In genomic region chr17:63817736-63818385, GRCh38 we compare ENCODE assay signal across 17 cellular contexts. TPM values are rescaled to one million over a fixed set of nuclear protein-coding genes. Genes with fewer than 3 reads are reported as not detected.
A peak's percentile ranks its signal among the peaks of the same experiment; 100 is the strongest.
DNase-seq lines count a peak whose midpoint lies in the region; ATAC-seq, FAIRE-seq and TF ChIP-seq lines count a peak whose summit lies in the region.
"Had no signal": no experiment of that assay in that cellular context is flagged by ENCODE, and none has a peak within 500 bp of the region (broad histone marks: within the 10 kb centered on the region; RNA-seq: fewer than 3 reads in every experiment).

No MANE protein-coding gene starts in this region.

- H3K36me3 Mint-ChIP-seq in CD4-positive, alpha-beta memory T cell, result peaks cover 53 to 94% of the 10 kb centered on the region in 2 donors

- TF ChIP-seq EP300 in H1 (IDR thresholded peaks at IDR 0.05; ENCODE audit: borderline replicate concordance in 1 of 2, low read depth in 2 of 2, low read length in 2 of 2), result no peak

- H4K8ac ChIP-seq in H1 (ENCODE audit: extremely low read depth, insufficient read depth, low read length), result no peak overlapping the region

- H3K27ac ChIP-seq in A673 (ENCODE audit: low read depth, low read length, poor library complexity, severe bottlenecking), result no peak overlapping the region
- no peak overlapping the region for H3K27ac ChIP-seq in CD4-positive, alpha-beta memory T cell (ENCODE audit: low read depth, low read length)
- no peak overlapping the region for H3K27ac ChIP-seq in H1 (ENCODE audit: low read depth, low read length)
- H3K27ac ChIP-seq in upper lobe of right lung, result no peak overlapping the region
- H3K27ac ChIP-seq: parathyroid adenoma, suprapubic skin had no signal

- no peaks in the 10 kb centered on the region for H3K79me2 ChIP-seq in H1 (ENCODE audit: control insufficient read depth in 1 of 2, insufficient read depth in 2 of 2, low read length in 2 of 2)
- H3K79me2 ChIP-seq: parathyroid adenoma had no signal

- H2AK5ac ChIP-seq in H1 (ENCODE audit: low read depth, low read length), result no peak overlapping the region

- H3K56ac ChIP-seq in H1 (replicated peaks; ENCODE audit: insufficient read length, low read depth, low read length), result no peak overlapping the region

- H3K9me3 ChIP-seq in A673 (ENCODE audit: low read depth, low read length, poor library complexity, severe bottlenecking) (no peaks in the 10 kb centered on the region), H1 (ENCODE audit: insufficient read depth in 2 of 2, low read depth in 1 of 2, low read length in 1 of 2) (no peaks in the 10 kb centered on the region), upper lobe of right lung (no peaks in the 10 kb centered on the region)
- no peaks in the 10 kb centered on the region for H3K9me3 ChIP-seq in CD4-positive, alpha-beta memory T cell (ENCODE audit: control insufficient read depth in 1 of 2, low read length in 2 of 2)
- H3K9me3 ChIP-seq: suprapubic skin had no signal

- H3K27me3 ChIP-seq in A673 (replicated peaks; ENCODE audit: insufficient read depth, low read depth, low read length, poor library complexity) (no peaks in the 10 kb centered on the region), H1 (replicated peaks in 1 of 4; ENCODE audit: control insufficient read depth in 3 of 4, extremely low read depth in 1 of 4, insufficient read depth in 3 of 4, low read length in 3 of 4) (no peaks in the 10 kb centered on the region), upper lobe of right lung (no peaks in the 10 kb centered on the region)
- H3K27me3 ChIP-seq in CD4-positive, alpha-beta memory T cell (ENCODE audit: insufficient read depth, low read length), result no peaks in the 10 kb centered on the region
- H3K27me3 ChIP-seq: suprapubic skin had no signal

- no peak overlapping the region for H2BK15ac ChIP-seq in H1 (ENCODE audit: low read length)

- H2AFZ ChIP-seq in H1 (ENCODE audit: low read length), result no peak overlapping the region
- H2AFZ ChIP-seq: parathyroid adenoma had no signal

- 90% methylated on average over 27 of the region's 27 CpGs; no CpG with 5 or more reads in 1 of the 2 experiments for WGBS in H1 (ENCODE audit: extremely low coverage in 1 of 2, insufficient coverage in 1 of 2, insufficient read length in 1 of 2, insufficient replicate concordance in 2 of 2, low coverage in 1 of 2, low lambda C conversion rate in 2 of 2, missing lambda C conversion rate in 1 of 2), 2 experiments

- H3K23ac ChIP-seq in H1 (ENCODE audit: insufficient read length), result no peak overlapping the region

- H3K36me3 ChIP-seq in A673 (ENCODE audit: insufficient read depth, low read length, poor library complexity, severe bottlenecking) (peaks cover 98% of the 10 kb centered on the region), H1 (ENCODE audit: control insufficient read depth in 2 of 4, insufficient read depth in 4 of 4, low read length in 3 of 4) (peaks cover 62 to 97% (median 94%) of the 10 kb centered on the region in 4 experiments), upper lobe of right lung (peaks cover 99% of the 10 kb centered on the region)
- peaks cover 93% of the 10 kb centered on the region for H3K36me3 ChIP-seq in CD4-positive, alpha-beta memory T cell (ENCODE audit: insufficient read depth, low read length)

- BruUV-seq in A673 (replicated peaks; lab: Mats Ljungman, UMichigan), result TSS peak; percentile 68

- peak overlapping the region in 4 of 7 donors; percentile 15 to 88 (median 62) for H3K27ac Mint-ChIP-seq in CD4-positive, alpha-beta memory T cell

- no peak for TF ChIP-seq RAD21 in H1 (IDR thresholded peaks at IDR 0.05 in 1 of 2, conservative IDR thresholded peaks at IDR 0.05 in 1 of 2; ENCODE audit: low read depth in 2 of 2, low read length in 2 of 2)

- ATAC-seq in upper lobe of right lung (no peak), HG03196 (IDR thresholded peaks at IDR 0.05; ENCODE audit: unreplicated experiment) (no peak), HG02642 (IDR thresholded peaks at IDR 0.05; ENCODE audit: poor library complexity, unreplicated experiment) (no peak)

- no peak overlapping the region for H4K5ac ChIP-seq in H1 (ENCODE audit: insufficient read length, low read depth, low read length)

- intact Hi-C loops in A673 (cut with micrococcal nuclease; ENCODE audit: unreplicated experiment), result loop anchor here (5.0 kb wide), 1 partner anchor 36 kb away; no protein-coding TSS in a partner anchor
- intact Hi-C loops in CD4-positive, alpha-beta memory T cell (cut with micrococcal nuclease), result no loop called here
- intact Hi-C loops in upper lobe of right lung (cut with DNase I), result no loop called here

- H3K9ac ChIP-seq in H1 (replicated peaks in 1 of 4; ENCODE audit: extremely low read depth in 1 of 4, low read depth in 3 of 4, low read length in 3 of 4), result peak overlapping the region in 1 of 4 experiments; percentile 13; a peak in 1 of 7 replicates
- H3K9ac ChIP-seq: parathyroid adenoma had no signal

- no peaks in the 10 kb centered on the region for H3K4me1 ChIP-seq in A673 (ENCODE audit: insufficient read depth, low read length, poor library complexity, severe bottlenecking)
- peaks cover 9% of the 10 kb centered on the region for H3K4me1 ChIP-seq in CD4-positive, alpha-beta memory T cell (ENCODE audit: insufficient read depth, low read length)
- H3K4me1 ChIP-seq in H1 (replicated peaks in 1 of 4; ENCODE audit: control insufficient read depth in 3 of 4, insufficient read depth in 4 of 4, low read length in 3 of 4), result no peaks in the 10 kb centered on the region
- no peaks in the 10 kb centered on the region for H3K4me1 ChIP-seq in upper lobe of right lung
- H3K4me1 ChIP-seq: parathyroid adenoma, suprapubic skin had no signal

- H4K91ac ChIP-seq in H1 (replicated peaks; ENCODE audit: insufficient read length, low read length), result no peak overlapping the region

- H3K14ac ChIP-seq in H1 (ENCODE audit: insufficient read length), result no peak overlapping the region

- CTCF ChIA-PET in A673 (lab: Charles Lee), result no interaction called here
- CTCF ChIA-PET in CD4-positive, alpha-beta memory T cell (lab: Charles Lee; ENCODE audit: partially characterized antibody), result interaction anchor here (0.8 to 1.9 kb wide), 3 partner anchors 10 to 31 kb away, joined by 3 to 7 read pairs (median 5); no protein-coding TSS in a partner anchor
- CTCF ChIA-PET in H1 (lab: Charles Lee; ENCODE audit: partially characterized antibody), result interaction anchor here (0.7 to 2.0 kb wide), 5 partner anchors 10 to 32 kb away, joined by 3 to 10 read pairs (median 3); no protein-coding TSS in a partner anchor

- no peak overlapping the region for H2BK5ac ChIP-seq in H1 (ENCODE audit: low read depth, low read length)

- H3K4me1 Mint-ChIP-seq in CD4-positive, alpha-beta memory T cell, result peaks cover 9 to 15% (median 12%) of the 10 kb centered on the region in 4 donors

- no peak overlapping the region for H3K4ac ChIP-seq in H1 (replicated peaks; ENCODE audit: insufficient read length, low read depth, low read length)

- H3K27me3 Mint-ChIP-seq in CD4-positive, alpha-beta memory T cell, result no peaks in the 10 kb centered on the region

- no peaks in the 10 kb centered on the region; the same call in none of the 2 replicates for H3K79me1 ChIP-seq in H1 (ENCODE audit: low read depth, low read length)

- FAIRE-seq in H1 (lab: Jason Lieb, UNC), result no peak

- no peak overlapping the region for H3K18ac ChIP-seq in H1 (ENCODE audit: extremely low read depth, low read length)

- no peak overlapping the region for H3K4me3 ChIP-seq in A673 (ENCODE audit: low read depth, low read length, poor library complexity, severe bottlenecking)
- no peak overlapping the region for H3K4me3 ChIP-seq in CD4-positive, alpha-beta memory T cell (ENCODE audit: low read length in 2 of 2)
- no peak overlapping the region for H3K4me3 ChIP-seq in H1 (ENCODE audit: extremely low read depth in 1 of 4, insufficient read depth in 2 of 4, low read depth in 3 of 4, low read length in 4 of 4)
- no peak overlapping the region for H3K4me3 ChIP-seq in upper lobe of right lung
- H3K4me3 ChIP-seq: suprapubic skin had no signal

- no peak for TF ChIP-seq POLR2A in H1 (IDR thresholded peaks at IDR 0.05; ENCODE audit: control extremely low read depth in 1 of 2, low read depth in 2 of 2, low read length in 2 of 2)

- no peak overlapping the region for H2BK12ac ChIP-seq in H1 (ENCODE audit: low read depth, low read length)

- H2BK20ac ChIP-seq in H1 (ENCODE audit: low read length), result no peak overlapping the region

- peaks cover 9 to 32% of the 10 kb centered on the region in 2 experiments for H4K20me1 ChIP-seq in H1 (replicated peaks in 1 of 2; ENCODE audit: control insufficient read depth in 1 of 2, insufficient read depth in 2 of 2, low read length in 2 of 2)

- no peaks in the 10 kb centered on the region for H3K9me3 Mint-ChIP-seq in CD4-positive, alpha-beta memory T cell

- TF ChIP-seq CTCF in A673 (conservative IDR thresholded peaks at IDR 0.05; ENCODE audit: low read depth, low read length) (no peak), H1 (IDR thresholded peaks at IDR 0.05; ENCODE audit: control extremely low read depth in 1 of 3, insufficient read depth in 1 of 3, low read depth in 1 of 3, low read length in 3 of 3) (no peak), upper lobe of right lung (IDR thresholded peaks at IDR 0.05) (no peak)

- no peak overlapping the region for H3K4me2 ChIP-seq in H1 (ENCODE audit: insufficient read depth in 1 of 2, low read depth in 2 of 2, low read length in 2 of 2)

- peak overlapping the region in 2 of 8 donors; percentile 15 to 50 for H3K4me3 Mint-ChIP-seq in CD4-positive, alpha-beta memory T cell

- no peak for DNase-seq in A673 (ENCODE audit: low spot score)
- no peak for DNase-seq in CD4-positive, alpha-beta memory T cell
- no peak for DNase-seq in H1 (ENCODE audit: low read depth in 1 of 2, low spot score in 2 of 2)
- DNase-seq in upper lobe of right lung, result no peak
- no peak for DNase-seq in kidney glomerular epithelial cell (lab: John Stamatoyannopoulos, UW)
- DNase-seq: activated CD4-positive, alpha-beta T cell treated with anti-CD3 and anti-CD28 coated beads, Interleukin-2, amount 50 U/mL, for 4 hours; cerebellar nuclear complex; effector memory CD4-positive, alpha-beta T cell; GDM1; NCI-H187; NCI-H226; stimulated activated CD4-positive, alpha-beta T cell treated with anti-CD3 and anti-CD28 coated beads, Interleukin-4, amount 100 ng/mL, for 1 hour had no signal

- no peak overlapping the region for H2BK120ac ChIP-seq in H1 (replicated peaks; ENCODE audit: low read depth, low read length)

- H3K23me2 ChIP-seq in H1 (ENCODE audit: low read depth, low read length), result no peaks in the 10 kb centered on the region

- POLR2A ChIA-PET in A673 (lab: Charles Lee; ENCODE audit: low non-redundant PET) (interaction anchor here (0.5 to 0.8 kb wide), 3 partner anchors 8 to 11 kb away, joined by 3 to 12 read pairs (median 3); partner anchors contain the start of gene PSMC5), H1 (lab: Charles Lee; ENCODE audit: partially characterized antibody) (interaction anchor here (0.8 to 32.3 kb wide), 9 partner anchors 3 to 240 kb away, joined by 3 to 593 read pairs (median 6); partner anchors contain the start of genes CCDC47, DDX42, FTSJ3 and PSMC5)
- POLR2A ChIA-PET in CD4-positive, alpha-beta memory T cell (lab: Charles Lee; ENCODE audit: partially characterized antibody), result interaction anchor here (0.7 to 1.9 kb wide), 6 partner anchors 9 to 123 kb away, joined by 3 to 5 read pairs (median 4); partner anchors contain the start of genes CCDC47, DDX42 and PSMC5

RNA-seq across cellular contexts. Expression of gene PSMC5, which starts 9.4 kb away (rescaled TPM):
- 302 and 305 TPM in 2 replicates for total RNA-seq in A673 (2021)
- 100 to 1,000 TPM; 121 TPM for total RNA-seq in CD4-positive, alpha-beta memory T cell
- polyA plus RNA-seq in CD4-positive, alpha-beta memory T cell, result 100 to 1,000 TPM; 188 to 227 TPM
- 293 TPM for polyA plus RNA-seq in PFSK-1 (2012; ENCODE audit: insufficient read length, low read depth)
- total RNA-seq in H1 (2021; fragmentation: NEBNext Ultra II Directional; extraction: Animal tissue kit (Norgen Biotek cat#: 25700)), result 162 and 172 TPM in 2 replicates
- polyA plus RNA-seq in H1 (2011; rRNA removed), result 162 and 180 TPM in 2 replicates
- 264 TPM for polyA plus RNA-seq in H1 (2011; cell fraction: cytosol; rRNA removed)
- 112 TPM for polyA plus RNA-seq in H1 (2011; cell fraction: nucleus; rRNA removed)
- polyA plus RNA-seq in H1 (2012, experiment 1 of 2), result 228 to 267 TPM (median 229 TPM) in 4 replicates
- polyA plus RNA-seq in H1 (2012, experiment 2 of 2), result 59.9 TPM
- polyA plus RNA-seq in H1 (2013, experiment 1 of 2), result 83.3 TPM
- 84.0 TPM for polyA plus RNA-seq in H1 (2013, experiment 2 of 2)
- 178 and 230 TPM in 2 replicates for polyA minus RNA-seq in H1 (2011; rRNA and poly(A)+ RNA removed)
- 88.2 TPM for polyA minus RNA-seq in H1 (2011; cell fraction: cytosol; rRNA and poly(A)+ RNA removed)
- polyA minus RNA-seq in H1 (2011; cell fraction: nucleus; rRNA and poly(A)+ RNA removed), result 75.4 TPM
- total RNA-seq in upper lobe of right lung, result 105 TPM

RNA-seq across cellular contexts. Expression of gene FTSJ3, which starts 9.6 kb away (rescaled TPM):
- total RNA-seq in A673 (2021) (81.0 and 90.4 TPM in 2 replicates), upper lobe of right lung (39.4 TPM)
- 10 to 100 TPM; 62.1 to 62.2 TPM for total RNA-seq in CD4-positive, alpha-beta memory T cell
- polyA plus RNA-seq in CD4-positive, alpha-beta memory T cell, result 10 to 100 TPM; 12.3 to 40.8 TPM
- polyA plus RNA-seq in PFSK-1 (2012; ENCODE audit: insufficient read length, low read depth), result 64.5 TPM
- total RNA-seq in H1 (2021; fragmentation: NEBNext Ultra II Directional; extraction: Animal tissue kit (Norgen Biotek cat#: 25700)), result 77.2 and 77.4 TPM in 2 replicates
- polyA plus RNA-seq in H1 (2011; rRNA removed), result 42.7 and 47.2 TPM in 2 replicates
- 73.1 TPM for polyA plus RNA-seq in H1 (2011; cell fraction: cytosol; rRNA removed)
- polyA plus RNA-seq in H1 (2011; cell fraction: nucleus; rRNA removed), result 76.8 TPM
- polyA plus RNA-seq in H1 (2012, experiment 1 of 2), result 78.1 to 92.0 TPM (median 83.3 TPM) in 4 replicates
- 19.2 TPM for polyA plus RNA-seq in H1 (2012, experiment 2 of 2)
- 44.5 TPM for polyA plus RNA-seq in H1 (2013, experiment 1 of 2)
- polyA plus RNA-seq in H1 (2013, experiment 2 of 2), result 45.0 TPM
- 89.2 and 107 TPM in 2 replicates for polyA minus RNA-seq in H1 (2011; rRNA and poly(A)+ RNA removed)
- polyA minus RNA-seq in H1 (2011; cell fraction: cytosol; rRNA and poly(A)+ RNA removed), result 29.2 TPM
- 64.1 TPM for polyA minus RNA-seq in H1 (2011; cell fraction: nucleus; rRNA and poly(A)+ RNA removed)

RNA-seq across cellular contexts. Expression of gene SMARCD2, which starts 24.6 kb away (rescaled TPM):
- total RNA-seq in A673 (2021) (71.9 and 89.4 TPM in 2 replicates), upper lobe of right lung (74.6 TPM)
- total RNA-seq in CD4-positive, alpha-beta memory T cell, result 100 to 1,000 TPM; 113 to 114 TPM
- 100 to 1,000 TPM in 1 of 2 donors, 10 to 100 TPM in 1; 80.4 to 125 TPM for polyA plus RNA-seq in CD4-positive, alpha-beta memory T cell
- 94.1 TPM for polyA plus RNA-seq in PFSK-1 (2012; ENCODE audit: insufficient read length, low read depth)
- total RNA-seq in H1 (2021; fragmentation: NEBNext Ultra II Directional; extraction: Animal tissue kit (Norgen Biotek cat#: 25700)), result 84.6 and 92.2 TPM in 2 replicates
- 90.0 and 111 TPM in 2 replicates for polyA plus RNA-seq in H1 (2011; rRNA removed)
- 94.6 TPM for polyA plus RNA-seq in H1 (2011; cell fraction: cytosol; rRNA removed)
- 147 TPM for polyA plus RNA-seq in H1 (2011; cell fraction: nucleus; rRNA removed)
- polyA plus RNA-seq in H1 (2012, experiment 1 of 2), result 70.0 to 93.3 TPM (median 88.1 TPM) in 4 replicates
- 111 TPM for polyA plus RNA-seq in H1 (2012, experiment 2 of 2)
- polyA plus RNA-seq in H1 (2013, experiment 1 of 2), result 51.4 TPM
- 48.2 TPM for polyA plus RNA-seq in H1 (2013, experiment 2 of 2)
- 102 and 117 TPM in 2 replicates for polyA minus RNA-seq in H1 (2011; rRNA and poly(A)+ RNA removed)
- 54.5 TPM for polyA minus RNA-seq in H1 (2011; cell fraction: cytosol; rRNA and poly(A)+ RNA removed)
- 64.8 TPM for polyA minus RNA-seq in H1 (2011; cell fraction: nucleus; rRNA and poly(A)+ RNA removed)

RNA-seq across cellular contexts. Expression of gene DDX42, which starts 43.9 kb away (rescaled TPM):
- 148 and 149 TPM in 2 replicates for total RNA-seq in A673 (2021)
- 100 to 1,000 TPM; 174 to 183 TPM for total RNA-seq in CD4-positive, alpha-beta memory T cell
- polyA plus RNA-seq in CD4-positive, alpha-beta memory T cell, result 10 to 100 TPM in 1 of 2 donors, 1 to 10 TPM in 1; 6.9 to 18.4 TPM
- 66.5 TPM for polyA plus RNA-seq in PFSK-1 (2012; ENCODE audit: insufficient read length, low read depth)
- 114 and 120 TPM in 2 replicates for total RNA-seq in H1 (2021; fragmentation: NEBNext Ultra II Directional; extraction: Animal tissue kit (Norgen Biotek cat#: 25700))
- 37.4 and 40.6 TPM in 2 replicates for polyA plus RNA-seq in H1 (2011; rRNA removed)
- polyA plus RNA-seq in H1 (2011; cell fraction: cytosol; rRNA removed), result 82.5 TPM
- 59.2 TPM for polyA plus RNA-seq in H1 (2011; cell fraction: nucleus; rRNA removed)
- 84.5 to 127 TPM (median 99.4 TPM) in 4 replicates for polyA plus RNA-seq in H1 (2012, experiment 1 of 2)
- polyA plus RNA-seq in H1 (2012, experiment 2 of 2), result 10.4 TPM
- polyA plus RNA-seq in H1 (2013, experiment 1 of 2), result 67.2 TPM
- polyA plus RNA-seq in H1 (2013, experiment 2 of 2), result 70.0 TPM
- 65.6 and 112 TPM in 2 replicates for polyA minus RNA-seq in H1 (2011; rRNA and poly(A)+ RNA removed)
- 46.3 TPM for polyA minus RNA-seq in H1 (2011; cell fraction: cytosol; rRNA and poly(A)+ RNA removed)
- polyA minus RNA-seq in H1 (2011; cell fraction: nucleus; rRNA and poly(A)+ RNA removed), result 124 TPM
- 93.8 TPM for total RNA-seq in upper lobe of right lung

RNA-seq across cellular contexts. Expression of gene CCDC47, which starts 44.5 kb away (rescaled TPM):
- total RNA-seq in A673 (2021) (91.9 and 104 TPM in 2 replicates), upper lobe of right lung (91.4 TPM)
- 10 to 100 TPM; 36.7 to 39.0 TPM for total RNA-seq in CD4-positive, alpha-beta memory T cell
- 10 to 100 TPM; 31.3 to 46.9 TPM for polyA plus RNA-seq in CD4-positive, alpha-beta memory T cell
- 98.8 TPM for polyA plus RNA-seq in PFSK-1 (2012; ENCODE audit: insufficient read length, low read depth)
- 83.1 and 85.3 TPM in 2 replicates for total RNA-seq in H1 (2021; fragmentation: NEBNext Ultra II Directional; extraction: Animal tissue kit (Norgen Biotek cat#: 25700))
- polyA plus RNA-seq in H1 (2011; rRNA removed), result 16.3 and 21.2 TPM in 2 replicates
- 39.8 TPM for polyA plus RNA-seq in H1 (2011; cell fraction: cytosol; rRNA removed)
- 13.4 TPM for polyA plus RNA-seq in H1 (2011; cell fraction: nucleus; rRNA removed)
- 54.8 to 78.6 TPM (median 69.3 TPM) in 4 replicates for polyA plus RNA-seq in H1 (2012, experiment 1 of 2)
- polyA plus RNA-seq in H1 (2012, experiment 2 of 2), result 5.2 TPM
- polyA plus RNA-seq in H1 (2013, experiment 1 of 2), result 98.0 TPM
- polyA plus RNA-seq in H1 (2013, experiment 2 of 2), result 117 TPM
- 56.4 and 75.7 TPM in 2 replicates for polyA minus RNA-seq in H1 (2011; rRNA and poly(A)+ RNA removed)
- 36.2 TPM for polyA minus RNA-seq in H1 (2011; cell fraction: cytosol; rRNA and poly(A)+ RNA removed)
- 24.5 TPM for polyA minus RNA-seq in H1 (2011; cell fraction: nucleus; rRNA and poly(A)+ RNA removed)
